ENCODE assay signal across 20 cellular contexts in the genomic region with DNA sequence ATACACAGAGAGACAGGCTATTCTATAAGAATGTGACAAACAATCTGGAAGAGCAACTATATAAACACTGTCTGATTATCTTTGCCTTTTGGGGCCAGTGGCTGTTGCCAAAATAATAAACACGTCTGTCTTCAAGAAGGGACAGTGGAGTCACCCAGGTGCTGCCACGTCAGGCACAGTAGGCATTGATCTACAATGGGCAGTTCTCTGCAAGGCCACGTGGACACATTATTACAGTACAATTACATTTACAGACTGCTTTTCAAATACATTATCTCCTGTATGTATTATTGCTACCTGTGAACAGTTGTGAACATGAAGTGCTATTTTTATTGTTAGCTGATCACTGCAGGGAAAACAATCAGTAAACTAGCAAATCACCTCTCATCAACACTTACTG. TPM values are rescaled to one million over a fixed set of nuclear protein-coding genes. Genes with fewer than 3 reads are reported as not detected.
DNase-seq lines count a peak whose midpoint lies in the region; ATAC-seq and TF ChIP-seq lines count a peak whose summit lies in the region.
"Had no signal": no experiment of that assay in that cellular context is flagged by ENCODE, and none has a peak within 500 bp of the region (broad histone marks: within the 10 kb centered on the region; RNA-seq: fewer than 3 reads in every experiment).

No MANE protein-coding gene starts in this region.

- POLR2A ChIA-PET in activated B cell treated with CpG ODN at 0.5 μM for 24 hours (lab: Charles Lee): interaction anchor here (1.7 to 2.2 kb wide), 2 partner anchors 12 to 20 kb away, joined by 3 to 10 read pairs; no protein-coding TSS in a partner anchor

- peaks cover 34% of the 10 kb centered on the region for H3K4me1 ChIP-seq in cardiac muscle cell (ENCODE audit: low read depth)

- H3K9me3 Mint-ChIP-seq in activated B cell treated with CpG ODN at 0.5 μM for 24 hours: no peaks in the 10 kb centered on the region
- H3K9me3 Mint-ChIP-seq in natural killer cell: no peaks in the 10 kb centered on the region
- H3K9me3 Mint-ChIP-seq: activated T-cell treated with anti-CD3 and anti-CD28 coated beads, Interleukin-2, amount 50 U/mL, for 4 hours; CD8-positive, alpha-beta memory T cell had no signal

- DNase-seq in cardiac muscle cell (ENCODE audit: low read depth in 1 of 2, low spot score in 1 of 2) (no peak), cardiac septum (ENCODE audit: low spot score) (no peak), activated B cell treated with CpG ODN at 0.5 μM for 24 hours (no peak), natural killer cell (no peak), NCI-H1694 (lab: John Stamatoyannopoulos, UW) (no peak), cerebellar cortex (ENCODE audit: low spot score) (no peak), HUDEP-2 (lab: John Stamatoyannopoulos, UW; ENCODE audit: unreplicated experiment in 76 of 76) (no peak)
- DNase-seq: activated naive CD4-positive, alpha-beta T cell treated with anti-CD3 and anti-CD28 coated beads, Interleukin-2, amount 50 U/mL, for 16 hours; activated T-cell treated with anti-CD3 and anti-CD28 coated beads, Interleukin-2, amount 50 U/mL, for 4 hours; CD8-positive, alpha-beta memory T cell; H7; Kasumi-1; left lung; NCI-H1092; NCI-H2029 treated with DMSO at 0.1 percent for 48 hours; occipital lobe; Peyer's patch; stimulated activated CD8-positive, alpha-beta memory T cell treated with anti-CD3 and anti-CD28 coated beads, Interleukin-4, amount 100 ng/mL, for 48 hours had no signal

- no peak for TF ChIP-seq CTCF in cardiac muscle cell (IDR thresholded peaks at IDR 0.05; ENCODE audit: low read depth, low read length)
- TF ChIP-seq CTCF in activated B cell treated with CpG ODN at 0.5 μM for 24 hours (IDR thresholded peaks at IDR 0.05): no peak
- no peak for TF ChIP-seq CTCF in natural killer cell (IDR thresholded peaks at IDR 0.05)

- H3K4me1 Mint-ChIP-seq in activated B cell treated with CpG ODN at 0.5 μM for 24 hours (peaks cover 58% of the 10 kb centered on the region), natural killer cell (peaks cover 39% of the 10 kb centered on the region in 2 donors)

- no peaks in the 10 kb centered on the region for H3K36me3 ChIP-seq in cardiac muscle cell
- H3K36me3 ChIP-seq: left lung, Peyer's patch, suprapubic skin had no signal

- H3K27me3 ChIP-seq in cardiac muscle cell: no peaks in the 10 kb centered on the region
- H3K27me3 ChIP-seq: left lung, Peyer's patch, suprapubic skin had no signal

- no peak overlapping the region for H3K4me3 ChIP-seq in cardiac muscle cell
- H3K4me3 ChIP-seq: left lung, Peyer's patch, suprapubic skin had no signal

- H3K36me3 Mint-ChIP-seq in activated B cell treated with CpG ODN at 0.5 μM for 24 hours (ENCODE audit: low read depth) (peaks cover 9% of the 10 kb centered on the region), natural killer cell (no peaks in the 10 kb centered on the region)

- no peaks in the 10 kb centered on the region for H3K9me3 ChIP-seq in cardiac muscle cell (ENCODE audit: low read depth)
- H3K9me3 ChIP-seq: left lung, Peyer's patch, suprapubic skin had no signal

- peak overlapping the region; percentile 66 for H3K27ac ChIP-seq in cardiac muscle cell
- H3K27ac ChIP-seq: Peyer's patch, suprapubic skin had no signal

- ATAC-seq in activated B cell treated with CpG ODN at 0.5 μM for 24 hours (ENCODE audit: low read depth) (no peak), natural killer cell (no peak), GM21528 (IDR thresholded peaks at IDR 0.05; ENCODE audit: low FRiP score, unreplicated experiment) (no peak)
- ATAC-seq: activated T-cell treated with anti-CD3 and anti-CD28 coated beads, Interleukin-2, amount 50 U/mL, for 4 hours; left lung had no signal

- CTCF ChIA-PET in activated B cell treated with CpG ODN at 0.5 μM for 24 hours (lab: Charles Lee): interaction anchor here (1.8 to 2.7 kb wide), 3 partner anchors 14 to 150 kb away, joined by 4 to 17 read pairs (median 7); partner anchors contain the start of gene DNMBP

- no peak overlapping the region for H3K4me3 Mint-ChIP-seq in activated B cell treated with CpG ODN at 0.5 μM for 24 hours
- no peak overlapping the region for H3K4me3 Mint-ChIP-seq in natural killer cell
- H3K4me3 Mint-ChIP-seq: activated T-cell treated with anti-CD3 and anti-CD28 coated beads, Interleukin-2, amount 50 U/mL, for 4 hours had no signal

- intact Hi-C loops in cardiac septum (cut with DNase I) (no loop called here), activated B cell treated with CpG ODN at 0.5 μM for 24 hours (cut with micrococcal nuclease) (no loop called here), natural killer cell (cut with micrococcal nuclease) (no loop called here)

- H3K27ac Mint-ChIP-seq in activated B cell treated with CpG ODN at 0.5 μM for 24 hours (peak overlapping the region; percentile 92), natural killer cell (peak overlapping the region; percentile 83 to 91)

- no peaks in the 10 kb centered on the region for H3K27me3 Mint-ChIP-seq in activated B cell treated with CpG ODN at 0.5 μM for 24 hours
- no peaks in the 10 kb centered on the region for H3K27me3 Mint-ChIP-seq in natural killer cell (ENCODE audit: low read depth in 2 of 2)

RNA-seq across cellular contexts. Expression of gene DNMBP, which starts 14.0 kb away (rescaled TPM):
- total RNA-seq in cardiac muscle cell: 13.1 and 22.9 TPM in 2 replicates
- polyA plus RNA-seq in cardiac muscle cell: 13.6 and 21.9 TPM in 2 replicates
- total RNA-seq in cardiac septum: 5.6 TPM
- total RNA-seq in activated B cell treated with CpG ODN at 0.5 μM for 24 hours: 12.5 and 13.1 TPM in 2 replicates
- total RNA-seq in natural killer cell: 10 to 100 TPM; 13.8 to 15.4 (median 14.4) TPM
